Comparison of ENCODE assay signal across 1 cellular context in genomic region chr12:639566-639965, GRCh38.
TF ChIP-seq lines count a peak whose summit lies in the region.

No MANE protein-coding gene starts in this region.

TF ChIP-seq in H1, 55 proteins besides CTCF, POLR2A, EP300 and RAD21 (continued from another document):
- TF ChIP-seq ATF3 (IDR thresholded peaks at IDR 0.05; ENCODE audit: insufficient read depth, low read depth, low read length) (no peak), TEAD4 (IDR thresholded peaks at IDR 0.05; ENCODE audit: low read depth, low read length) (no peak), NANOG (IDR thresholded peaks at IDR 0.05; ENCODE audit: insufficient read depth, low read depth, low read length, poor library complexity, severe bottlenecking) (no peak), PHF8 (conservative IDR thresholded peaks at IDR 0.05; ENCODE audit: low read depth, low read length) (no peak), ASH2L (IDR thresholded peaks at IDR 0.05; ENCODE audit: low read length) (no peak), TAF1 (IDR thresholded peaks at IDR 0.05; ENCODE audit: low read depth, low read length) (no peak), CHD7 (IDR thresholded peaks at IDR 0.05; ENCODE audit: insufficient replicate concordance, low read length) (no peak), CTBP2 (IDR thresholded peaks at IDR 0.05; ENCODE audit: borderline replicate concordance, insufficient read depth, insufficient read length, low read length) (no peak), TBP (IDR thresholded peaks at IDR 0.05; ENCODE audit: low read depth, low read length) (no peak), SIRT6 (IDR thresholded peaks at IDR 0.05; ENCODE audit: low read length) (no peak)
